1 cellular context compared by ENCODE assay signal in the genomic region with DNA sequence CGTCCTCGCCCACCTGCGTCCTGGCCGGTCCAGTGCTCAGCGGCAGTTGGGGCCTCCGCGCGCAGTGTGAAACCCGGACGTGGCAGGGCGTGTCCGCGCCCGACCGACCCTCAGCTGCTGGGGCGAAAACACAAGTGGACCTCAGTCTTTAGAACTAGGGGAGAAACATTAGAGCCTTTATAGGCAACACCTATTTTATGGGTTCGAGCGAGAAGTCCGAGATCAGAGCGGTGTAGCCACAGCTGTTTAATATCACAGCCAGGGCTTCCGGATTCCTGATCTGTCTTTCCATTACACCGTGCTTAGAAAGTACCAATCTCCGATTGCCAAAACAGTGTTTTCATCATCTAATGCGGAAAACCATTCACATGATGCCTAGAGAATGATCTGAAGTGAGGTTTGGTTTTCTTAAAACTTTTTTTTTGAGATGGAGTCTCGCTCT.
A peak's percentile ranks its signal among the peaks of the same experiment; 100 is the strongest.
TF ChIP-seq lines count a peak whose summit lies in the region.

No MANE protein-coding gene starts in this region.

TF ChIP-seq in H1, 55 proteins besides CTCF, POLR2A, EP300 and RAD21:
- TF ChIP-seq MAFK (IDR thresholded peaks at IDR 0.05; ENCODE audit: low read depth, low read length) (no peak), KDM4A (IDR thresholded peaks at IDR 0.05; ENCODE audit: low read depth, low read length, severe bottlenecking) (peak; percentile 69), TCF12 (IDR thresholded peaks at IDR 0.05; ENCODE audit: low read depth, low read length) (no peak), HDAC2 (IDR thresholded peaks at IDR 0.05; ENCODE audit: borderline replicate concordance in 1 of 2, low read depth in 2 of 2, low read length in 2 of 2) (0 out of 4 replicates have a peak, but pooled peaks of 1 of the 2 experiments have one; percentile 81), ASH2L (IDR thresholded peaks at IDR 0.05; ENCODE audit: low read length) (peak; percentile 0), RNF2 (IDR thresholded peaks at IDR 0.05; ENCODE audit: borderline replicate concordance, low read depth, low read length, missing control alignments, poor library complexity, severe bottlenecking) (no peak)
